17 cellular contexts compared by ENCODE assay signal in genomic region chr2:154600931-154601494, GRCh38.
DNase-seq lines count a peak whose midpoint lies in the region; ATAC-seq, FAIRE-seq and TF ChIP-seq lines count a peak whose summit lies in the region.
"Had no signal": no experiment of that assay in that cellular context is flagged by ENCODE, and none has a peak within 500 bp of the region (broad histone marks: within the 10 kb centered on the region; RNA-seq: fewer than 3 reads in every experiment).

No MANE protein-coding gene starts in this region.

- TF ChIP-seq EP300 in H1 (IDR thresholded peaks at IDR 0.05; ENCODE audit: borderline replicate concordance in 1 of 2, low read depth in 2 of 2, low read length in 2 of 2) (no peak), HepG2 (IDR thresholded peaks at IDR 0.05; ENCODE audit: low read depth in 2 of 2, low read length in 2 of 2) (no peak), HepG2 (CRISPR knock-in tag; IDR thresholded peaks at IDR 0.05; ENCODE audit: borderline replicate concordance) (no peak)

- TF ChIP-seq POLR2A in H1 (IDR thresholded peaks at IDR 0.05; ENCODE audit: control extremely low read depth in 1 of 2, low read depth in 2 of 2, low read length in 2 of 2) (no peak), HepG2 (IDR thresholded peaks at IDR 0.05; ENCODE audit: insufficient read depth in 1 of 2, low read depth in 2 of 2, low read length in 2 of 2) (no peak)

- TF ChIP-seq CTCF in GM23338 (conservative IDR thresholded peaks at IDR 0.05; ENCODE audit: low read depth in 2 of 2) = no peak
- no peak for TF ChIP-seq CTCF in H1 (IDR thresholded peaks at IDR 0.05; ENCODE audit: control extremely low read depth in 1 of 3, insufficient read depth in 1 of 3, low read depth in 1 of 3, low read length in 3 of 3)
- TF ChIP-seq CTCF in HepG2 (CRISPR knock-in tag; IDR thresholded peaks at IDR 0.05) = no peak

- H3K79me2 ChIP-seq in GM23338 (replicated peaks; ENCODE audit: insufficient read depth) (no peaks in the 10 kb centered on the region), H1 (ENCODE audit: control insufficient read depth in 1 of 2, insufficient read depth in 2 of 2, low read length in 2 of 2) (no peaks in the 10 kb centered on the region), HepG2 (ENCODE audit: insufficient read depth, low read length) (no peaks in the 10 kb centered on the region)

- no peak for DNase-seq in GM23338 (ENCODE audit: low spot score)
- DNase-seq in H1 (ENCODE audit: low read depth in 1 of 2, low spot score in 2 of 2) = no peak
- DNase-seq in HepG2 (ENCODE audit: low spot score) = no peak
- DNase-seq in renal cortical epithelial cell (ENCODE audit: low read depth) = peak; percentile 60
- no peak for DNase-seq in NCI-H2029 treated with DMSO at 0.1 percent for 48 hours (lab: John Stamatoyannopoulos, UW)
- no peak for DNase-seq in HPDE6-E6E7 (ENCODE audit: extremely low spot score)
- DNase-seq: Calu3; CD8-positive, alpha-beta T cell; DMS79 treated with DMSO at 0.1 percent for 48 hours had no signal

- no peaks in the 10 kb centered on the region; the same call in 2 of the 3 replicates for H3K9me3 Mint-ChIP-seq in GM23338
- H3K9me3 Mint-ChIP-seq: IgD-negative memory B cell had no signal

- ATAC-seq in GM23338 (no peak), HepG2 (peak; percentile 60), HG03135 (IDR thresholded peaks at IDR 0.05; ENCODE audit: unreplicated experiment) (no peak)
- ATAC-seq: CD8-positive, alpha-beta T cell; GM12878 had no signal

- no peak overlapping the region for H2BK20ac ChIP-seq in H1 (ENCODE audit: low read length)

- CTCF ChIA-PET in H1 (lab: Charles Lee; ENCODE audit: partially characterized antibody) = interaction anchor here (2.2 kb wide), 1 partner anchor 23 kb away, joined by 9 read pairs; no protein-coding TSS in a partner anchor
- CTCF ChIA-PET in HepG2 (lab: Yijun Ruan, JAX; ENCODE audit: low intra/inter-chr PET ratio, low total read pairs) = no interaction called here

- H3K36me3 Mint-ChIP-seq in GM23338 (ENCODE audit: low read depth) = no peaks in the 10 kb centered on the region
- H3K36me3 Mint-ChIP-seq: CD8-positive, alpha-beta T cell; IgD-negative memory B cell had no signal

- no peak overlapping the region for H3K4me3 Mint-ChIP-seq in GM23338
- H3K4me3 Mint-ChIP-seq: B cell; CD8-positive, alpha-beta T cell; IgD-negative memory B cell had no signal

- H3K4me1 Mint-ChIP-seq in GM23338 = peaks cover 4% of the 10 kb centered on the region; the same call in 2 of the 3 replicates
- H3K4me1 Mint-ChIP-seq: B cell, IgD-negative memory B cell had no signal

- TF ChIP-seq RAD21 in H1 (IDR thresholded peaks at IDR 0.05 in 1 of 2, conservative IDR thresholded peaks at IDR 0.05 in 1 of 2; ENCODE audit: low read depth in 2 of 2, low read length in 2 of 2) (no peak), HepG2 (CRISPR knock-in tag; IDR thresholded peaks at IDR 0.05) (no peak)

- no peak overlapping the region for H2BK15ac ChIP-seq in H1 (ENCODE audit: low read length)

- H3K27me3 ChIP-seq in GM23338 (ENCODE audit: insufficient read depth) (no peaks in the 10 kb centered on the region), H1 (replicated peaks in 1 of 4; ENCODE audit: control insufficient read depth in 3 of 4, extremely low read depth in 1 of 4, insufficient read depth in 3 of 4, low read length in 3 of 4) (no peaks in the 10 kb centered on the region), HepG2 (ENCODE audit: control insufficient read depth in 1 of 2, insufficient read depth in 2 of 2, low read length in 2 of 2) (no peaks in the 10 kb centered on the region)
- H3K27me3 ChIP-seq: BLaER1 treated with 17β-estradiol and CSF1 and Interleukin-3, amounts not matched to agents 10 nM and 100 nM had no signal

- H3K18ac ChIP-seq in H1 (ENCODE audit: extremely low read depth, low read length) = no peak overlapping the region

- no peaks in the 10 kb centered on the region for H3K9me3 ChIP-seq in H1 (ENCODE audit: insufficient read depth in 2 of 2, low read depth in 1 of 2, low read length in 1 of 2)
- no peaks in the 10 kb centered on the region for H3K9me3 ChIP-seq in HepG2 (ENCODE audit: low read length)
- H3K9me3 ChIP-seq: HAP-1 had no signal

- no TSS peak for BruUV-seq in HepG2 (replicated peaks; lab: Mats Ljungman, UMichigan)

- no peak overlapping the region for H3K14ac ChIP-seq in H1 (ENCODE audit: insufficient read length)

- H2BK120ac ChIP-seq in H1 (replicated peaks; ENCODE audit: low read depth, low read length) = no peak overlapping the region

- H3K23me2 ChIP-seq in H1 (ENCODE audit: low read depth, low read length) = no peaks in the 10 kb centered on the region

- H3K4me2 ChIP-seq in GM23338 (no peak overlapping the region), H1 (ENCODE audit: insufficient read depth in 1 of 2, low read depth in 2 of 2, low read length in 2 of 2) (no peak overlapping the region), HepG2 (ENCODE audit: low read depth, low read length) (no peak overlapping the region)
- H3K4me2 ChIP-seq: BLaER1 treated with 17β-estradiol and CSF1 and Interleukin-3, amounts not matched to agents 10 nM and 100 nM had no signal

- no peaks in the 10 kb centered on the region for H3K36me3 ChIP-seq in GM23338 (ENCODE audit: insufficient read depth)
- H3K36me3 ChIP-seq in H1 (ENCODE audit: control insufficient read depth in 2 of 4, insufficient read depth in 4 of 4, low read length in 3 of 4) = no peaks in the 10 kb centered on the region
- no peaks in the 10 kb centered on the region for H3K36me3 ChIP-seq in HepG2 (replicated peaks in 1 of 2; ENCODE audit: control insufficient read depth in 1 of 2, insufficient read depth in 2 of 2, low read length in 2 of 2)
- H3K36me3 ChIP-seq: BLaER1 treated with 17β-estradiol and CSF1 and Interleukin-3, amounts not matched to agents 10 nM and 100 nM; HAP-1 had no signal

- intact Hi-C loops in HepG2 (cut with micrococcal nuclease; ENCODE audit: unreplicated experiment) = no loop called here

- in situ Hi-C loops in HepG2 (cut with HindIII; ENCODE audit: extremely low pct_ligation_motif_present, low pct_unique_long_range_greater_than_20kb) = no loop called here

- no peak overlapping the region for H2AK5ac ChIP-seq in H1 (ENCODE audit: low read depth, low read length)

- H3K23ac ChIP-seq in H1 (ENCODE audit: insufficient read length) = no peak overlapping the region

- H3K4me1 ChIP-seq in GM23338 (ENCODE audit: insufficient read depth) (no peaks in the 10 kb centered on the region; the same call in 1 of the 2 replicates), H1 (replicated peaks in 1 of 4; ENCODE audit: control insufficient read depth in 3 of 4, insufficient read depth in 4 of 4, low read length in 3 of 4) (no peaks in the 10 kb centered on the region), HepG2 (ENCODE audit: insufficient read depth, low read length) (no peaks in the 10 kb centered on the region; the same call in 1 of the 2 replicates)
- H3K4me1 ChIP-seq: BLaER1 treated with 17β-estradiol and CSF1 and Interleukin-3, amounts not matched to agents 10 nM and 100 nM; HAP-1 had no signal

- H2AFZ ChIP-seq in GM23338 = peak overlapping the region; percentile 50; the same call in 1 of the 2 replicates
- H2AFZ ChIP-seq in H1 (ENCODE audit: low read length) = 0 out of 2 replicates have a peak overlapping the region, but pooled peaks have one; percentile 12
- no peak overlapping the region for H2AFZ ChIP-seq in HepG2 (ENCODE audit: low read length)

- H2BK5ac ChIP-seq in H1 (ENCODE audit: low read depth, low read length) = no peak overlapping the region

- H2BK12ac ChIP-seq in H1 (ENCODE audit: low read depth, low read length) = no peak overlapping the region

- H3K27me3 Mint-ChIP-seq in GM23338 (ENCODE audit: insufficient read depth, low read depth, poor library complexity) = peaks cover 3% of the 10 kb centered on the region
- H3K27me3 Mint-ChIP-seq: B cell, IgD-negative memory B cell had no signal

- H3K9ac ChIP-seq in H1 (replicated peaks in 1 of 4; ENCODE audit: extremely low read depth in 1 of 4, low read depth in 3 of 4, low read length in 3 of 4) (no peak overlapping the region), HepG2 (ENCODE audit: insufficient read depth, low read depth, low read length) (no peak overlapping the region)
- H3K9ac ChIP-seq: BLaER1 treated with 17β-estradiol and CSF1 and Interleukin-3, amounts not matched to agents 10 nM and 100 nM had no signal

- H3K4ac ChIP-seq in H1 (replicated peaks; ENCODE audit: insufficient read length, low read depth, low read length) = no peak overlapping the region

- no peaks in the 10 kb centered on the region for H3F3A ChIP-seq in GM23338 (replicated peaks; ENCODE audit: low read depth)

- no peak overlapping the region for H3K56ac ChIP-seq in H1 (replicated peaks; ENCODE audit: insufficient read length, low read depth, low read length)

- H4K91ac ChIP-seq in H1 (replicated peaks; ENCODE audit: insufficient read length, low read length) = no peak overlapping the region

- no peak overlapping the region for H3K27ac Mint-ChIP-seq in GM23338
- H3K27ac Mint-ChIP-seq: B cell; CD8-positive, alpha-beta T cell; IgD-negative memory B cell had no signal

- no peak overlapping the region for H4K8ac ChIP-seq in H1 (ENCODE audit: extremely low read depth, insufficient read depth, low read length)

- H3K27ac ChIP-seq in GM23338 (ENCODE audit: low read depth) (no peak overlapping the region), H1 (ENCODE audit: low read depth, low read length) (no peak overlapping the region), HepG2 (ENCODE audit: extremely low read length, insufficient read depth, low read length) (no peak overlapping the region)
- H3K27ac ChIP-seq: BLaER1 treated with 17β-estradiol and CSF1 and Interleukin-3, amounts not matched to agents 10 nM and 100 nM; HL-60 had no signal

- H3K4me3 ChIP-seq in GM23338 (no peak overlapping the region), H1 (ENCODE audit: extremely low read depth in 1 of 4, insufficient read depth in 2 of 4, low read depth in 3 of 4, low read length in 4 of 4) (no peak overlapping the region), HepG2 (replicated peaks in 1 of 3; ENCODE audit: insufficient read depth in 1 of 3, low read depth in 2 of 3, low read length in 3 of 3) (no peak overlapping the region)
- H3K4me3 ChIP-seq: BLaER1 treated with 17β-estradiol and CSF1 and Interleukin-3, amounts not matched to agents 10 nM and 100 nM; GM12878; HAP-1 had no signal

- no peak overlapping the region for H4K5ac ChIP-seq in H1 (ENCODE audit: insufficient read length, low read depth, low read length)

- H4K20me1 ChIP-seq in GM23338 (replicated peaks; ENCODE audit: insufficient read depth) (no peaks in the 10 kb centered on the region), H1 (replicated peaks in 1 of 2; ENCODE audit: control insufficient read depth in 1 of 2, insufficient read depth in 2 of 2, low read length in 2 of 2) (no peaks in the 10 kb centered on the region), HepG2 (ENCODE audit: insufficient read depth, low read length) (no peaks in the 10 kb centered on the region)
- H4K20me1 ChIP-seq: BLaER1 treated with 17β-estradiol and CSF1 and Interleukin-3, amounts not matched to agents 10 nM and 100 nM had no signal

- H3K79me1 ChIP-seq in H1 (ENCODE audit: low read depth, low read length) = no peaks in the 10 kb centered on the region

- FAIRE-seq in H1 (lab: Jason Lieb, UNC) (no peak), HepG2 (lab: Jason Lieb, UNC) (no peak)
- FAIRE-seq: GM12878, HTR-8/SVneo had no signal

- 96% methylated on average over 4 of the region's 4 CpGs; no CpG with 5 or more reads in 1 of the 2 experiments for WGBS in H1 (ENCODE audit: extremely low coverage in 1 of 2, insufficient coverage in 1 of 2, insufficient read length in 1 of 2, insufficient replicate concordance in 2 of 2, low coverage in 1 of 2, low lambda C conversion rate in 2 of 2, missing lambda C conversion rate in 1 of 2), 2 experiments
- WGBS in HepG2 (ENCODE audit: low lambda C conversion rate) = 20% methylated on average over 4 of the region's 4 CpGs

- POLR2A ChIA-PET in H1 (lab: Charles Lee; ENCODE audit: partially characterized antibody) (no interaction called here), HepG2 (lab: Yijun Ruan, JAX) (no interaction called here)

- H3K9me2 ChIP-seq in GM23338 (ENCODE audit: insufficient read depth) = no peaks in the 10 kb centered on the region
